In genomic region chr1:1219341-1219740, GRCh38 we compare ENCODE assay signal across 17 cellular contexts. TPM values are rescaled to one million over a fixed set of nuclear protein-coding genes. Genes with fewer than 3 reads are reported as not detected.
A peak's percentile ranks its signal among the peaks of the same experiment; 100 is the strongest.
DNase-seq lines count a peak whose midpoint lies in the region; ATAC-seq and TF ChIP-seq lines count a peak whose summit lies in the region.
"Had no signal": no experiment of that assay in that cellular context is flagged by ENCODE, and none has a peak within 500 bp of the region (broad histone marks: within the 10 kb centered on the region; RNA-seq: fewer than 3 reads in every experiment).

No MANE protein-coding gene starts in this region.

- H3K9me3 Mint-ChIP-seq in activated CD4-positive, alpha-beta T cell treated with anti-CD3 and anti-CD28 coated beads, Interleukin-2, amount 10 ng/mL, durations not matched to agents 7 days and 5 days: no peaks in the 10 kb centered on the region
- H3K9me3 Mint-ChIP-seq: CD8-positive, alpha-beta T cell; nephron progenitor cell had no signal

- no peaks in the 10 kb centered on the region for H3K27me3 Mint-ChIP-seq in activated CD4-positive, alpha-beta T cell treated with anti-CD3 and anti-CD28 coated beads, Interleukin-2, amount 10 ng/mL, durations not matched to agents 7 days and 5 days

- peak overlapping the region; percentile 68 for H3K27ac Mint-ChIP-seq in activated CD4-positive, alpha-beta T cell treated with anti-CD3 and anti-CD28 coated beads, Interleukin-2, amount 10 ng/mL, durations not matched to agents 7 days and 5 days
- H3K27ac Mint-ChIP-seq: CD8-positive, alpha-beta T cell had no signal

- no peak overlapping the region for H3K4me3 ChIP-seq in subcutaneous abdominal adipose tissue (ENCODE audit: low read depth in 1 of 5, low read length in 5 of 5)
- H3K4me3 ChIP-seq: cardiac muscle cell, psoas muscle, smooth muscle cell, upper lobe of right lung had no signal

- ATAC-seq in GM19467 (IDR thresholded peaks at IDR 0.05; ENCODE audit: unreplicated experiment) (no peak), foreskin keratinocyte (no peak)
- ATAC-seq: CD8-positive, alpha-beta T cell; left cardiac atrium; psoas muscle; upper lobe of right lung had no signal

- H3K27ac ChIP-seq in subcutaneous abdominal adipose tissue (ENCODE audit: low read depth, low read length) (peak overlapping the region; percentile 30), foreskin keratinocyte (no peak overlapping the region)
- H3K27ac ChIP-seq: cardiac muscle cell, psoas muscle, upper lobe of right lung had no signal

- H3K9me3 ChIP-seq in subcutaneous abdominal adipose tissue (ENCODE audit: control insufficient read depth in 5 of 5, low read length in 5 of 5): no peaks in the 10 kb centered on the region
- H3K9me3 ChIP-seq: psoas muscle, upper lobe of right lung had no signal

- H3K27me3 ChIP-seq in subcutaneous abdominal adipose tissue (ENCODE audit: control insufficient read depth in 5 of 5, insufficient read depth in 4 of 5, low read length in 5 of 5) (no peaks in the 10 kb centered on the region), foreskin keratinocyte (no peaks in the 10 kb centered on the region)
- H3K27me3 ChIP-seq: cardiac muscle cell, upper lobe of right lung had no signal

- peaks cover 0 to 31% (median 18%) of the 10 kb centered on the region in 5 donors for H3K4me1 ChIP-seq in subcutaneous abdominal adipose tissue (ENCODE audit: control insufficient read depth in 5 of 5, insufficient read depth in 5 of 5, low read length in 5 of 5)
- no peaks in the 10 kb centered on the region for H3K4me1 ChIP-seq in foreskin keratinocyte
- H3K4me1 ChIP-seq: psoas muscle, upper lobe of right lung had no signal

- H3K36me3 ChIP-seq in subcutaneous abdominal adipose tissue (ENCODE audit: control insufficient read depth in 5 of 5, insufficient read depth in 5 of 5, low read length in 5 of 5): peaks cover 0 to 84% (median 65%) of the 10 kb centered on the region in 5 donors

- H3K4me3 Mint-ChIP-seq in activated CD4-positive, alpha-beta T cell treated with anti-CD3 and anti-CD28 coated beads, Interleukin-2, amount 10 ng/mL, durations not matched to agents 7 days and 5 days: no peak overlapping the region
- H3K4me3 Mint-ChIP-seq: CD8-positive, alpha-beta T cell; nephron progenitor cell had no signal

- peaks cover 43% of the 10 kb centered on the region for H3K36me3 Mint-ChIP-seq in activated CD4-positive, alpha-beta T cell treated with anti-CD3 and anti-CD28 coated beads, Interleukin-2, amount 10 ng/mL, durations not matched to agents 7 days and 5 days (ENCODE audit: low read depth)

- TF ChIP-seq CTCF in foreskin keratinocyte (conservative IDR thresholded peaks at IDR 0.05): no peak

- DNase-seq in stimulated activated CD4-positive, alpha-beta T cell treated with anti-CD3 and anti-CD28 coated beads, Interleukin-1b, Interleukin-23, amount 100 ng/mL, for 48 hours: peak; percentile 61
- no peak for DNase-seq in stimulated activated CD4-positive, alpha-beta T cell treated with anti-CD3 and anti-CD28 coated beads, Interleukin-2, amount 100 ng/mL, for 48 hours
- peak; percentile 37 for DNase-seq in activated CD4-positive, alpha-beta T cell treated with anti-CD3 and anti-CD28 coated beads, Interleukin-2, amount 10 ng/mL, durations not matched to agents 7 days and 5 days
- peak; percentile 63 for DNase-seq in central memory CD4-positive, alpha-beta T cell
- DNase-seq in DMS 273 (lab: John Stamatoyannopoulos, UW; ENCODE audit: unreplicated experiment) (no peak), foreskin keratinocyte (no peak)
- DNase-seq: CD8-positive, alpha-beta T cell; DMS79 treated with DMSO at 0.1 percent for 48 hours; left cardiac atrium; nephron progenitor cell; OCI-M1; psoas muscle; upper lobe of right lung had no signal

- POLR2A ChIA-PET in activated CD4-positive, alpha-beta T cell treated with anti-CD3 and anti-CD28 coated beads, Interleukin-2, amount 10 ng/mL, durations not matched to agents 7 days and 5 days (lab: Charles Lee): no interaction called here

- H3K4me1 Mint-ChIP-seq in activated CD4-positive, alpha-beta T cell treated with anti-CD3 and anti-CD28 coated beads, Interleukin-2, amount 10 ng/mL, durations not matched to agents 7 days and 5 days: peaks cover 30% of the 10 kb centered on the region
- H3K4me1 Mint-ChIP-seq: nephron progenitor cell had no signal

- CTCF ChIA-PET in activated CD4-positive, alpha-beta T cell treated with anti-CD3 and anti-CD28 coated beads, Interleukin-2, amount 10 ng/mL, durations not matched to agents 7 days and 5 days (lab: Charles Lee): interaction anchor here (1.0 to 1.5 kb wide), 2 partner anchors 9 kb away, joined by 3 read pairs; no protein-coding TSS in a partner anchor

- H3K9ac ChIP-seq in subcutaneous abdominal adipose tissue (ENCODE audit: low read length in 5 of 5): no peak overlapping the region

RNA-seq across cellular contexts. Expression of gene TNFRSF4, which starts 5.4 kb away (rescaled TPM):
- 10 to 100 TPM; 44.1 to 52.8 TPM for total RNA-seq in activated CD4-positive, alpha-beta T cell treated with anti-CD3 and anti-CD28 coated beads, Interleukin-2, amount 10 ng/mL, durations not matched to agents 7 days and 5 days
- not detected in 2 replicates for total RNA-seq in foreskin keratinocyte
- polyA plus RNA-seq in foreskin keratinocyte: not detected in 2 replicates
- total RNA-seq: cardiac muscle cell, smooth muscle cell had no signal
- polyA plus RNA-seq: cardiac muscle cell, smooth muscle cell had no signal

RNA-seq across cellular contexts. Expression of gene SDF4, which starts 12.5 kb away (rescaled TPM):
- 10 to 100 TPM; 81.7 to 91.4 TPM for total RNA-seq in activated CD4-positive, alpha-beta T cell treated with anti-CD3 and anti-CD28 coated beads, Interleukin-2, amount 10 ng/mL, durations not matched to agents 7 days and 5 days
- total RNA-seq in foreskin keratinocyte: 81.9 and 92.3 TPM in 2 replicates
- polyA plus RNA-seq in foreskin keratinocyte: 106 and 112 TPM in 2 replicates

RNA-seq across cellular contexts. Expression of gene B3GALT6, which starts 12.7 kb away (rescaled TPM):
- 10 to 100 TPM; 15.8 to 19.2 TPM for total RNA-seq in activated CD4-positive, alpha-beta T cell treated with anti-CD3 and anti-CD28 coated beads, Interleukin-2, amount 10 ng/mL, durations not matched to agents 7 days and 5 days
- total RNA-seq in foreskin keratinocyte: 12.2 and 12.7 TPM in 2 replicates
- polyA plus RNA-seq in foreskin keratinocyte: 13.1 and 13.6 TPM in 2 replicates

RNA-seq across cellular contexts. Expression of gene TNFRSF18, which starts 12.9 kb away (rescaled TPM):
- 10 to 100 TPM; 26.0 to 33.9 TPM for total RNA-seq in activated CD4-positive, alpha-beta T cell treated with anti-CD3 and anti-CD28 coated beads, Interleukin-2, amount 10 ng/mL, durations not matched to agents 7 days and 5 days
- total RNA-seq in foreskin keratinocyte: 0.65 and 0.85 TPM in 2 replicates
- 0.82 and 1.3 TPM in 2 replicates for polyA plus RNA-seq in foreskin keratinocyte
- total RNA-seq: cardiac muscle cell had no signal

RNA-seq across cellular contexts. Expression of gene C1QTNF12, which starts 27.2 kb away (rescaled TPM):
- total RNA-seq in activated CD4-positive, alpha-beta T cell treated with anti-CD3 and anti-CD28 coated beads, Interleukin-2, amount 10 ng/mL, durations not matched to agents 7 days and 5 days: 1 to 10 TPM; 1.2 to 1.4 TPM
- 0.53 and 1.0 TPM in 2 replicates for total RNA-seq in foreskin keratinocyte
- 0.75 and 1.1 TPM in 2 replicates for polyA plus RNA-seq in foreskin keratinocyte
- polyA plus RNA-seq: cardiac muscle cell had no signal

Comparison
In these comparisons a context has a peak if more than half of its experiments do, and no peak if none do; other contexts are left out.
1. DNase-seq: peak in stimulated activated CD4-positive, alpha-beta T cell treated with anti-CD3 and anti-CD28 coated beads, Interleukin-1b, Interleukin-23, amount 100 ng/mL, for 48 hours (single experiment), activated CD4-positive, alpha-beta T cell treated with anti-CD3 and anti-CD28 coated beads, Interleukin-2, amount 10 ng/mL, durations not matched to agents 7 days and 5 days (single experiment) and central memory CD4-positive, alpha-beta T cell (single experiment); none in stimulated activated CD4-positive, alpha-beta T cell treated with anti-CD3 and anti-CD28 coated beads, Interleukin-2, amount 100 ng/mL, for 48 hours (0 of 2), DMS 273 (single experiment) and foreskin keratinocyte (0 of 2).
2. RNA of gene TNFRSF4, which starts 5.4 kb away (total RNA-seq): 44.1 to 52.8 TPM in activated CD4-positive, alpha-beta T cell treated with anti-CD3 and anti-CD28 coated beads, Interleukin-2, amount 10 ng/mL, durations not matched to agents 7 days and 5 days; not detected in foreskin keratinocyte; every median in the first group is over 10 times any median in the second.